19 cellular contexts compared by ENCODE assay signal in the genomic region with DNA sequence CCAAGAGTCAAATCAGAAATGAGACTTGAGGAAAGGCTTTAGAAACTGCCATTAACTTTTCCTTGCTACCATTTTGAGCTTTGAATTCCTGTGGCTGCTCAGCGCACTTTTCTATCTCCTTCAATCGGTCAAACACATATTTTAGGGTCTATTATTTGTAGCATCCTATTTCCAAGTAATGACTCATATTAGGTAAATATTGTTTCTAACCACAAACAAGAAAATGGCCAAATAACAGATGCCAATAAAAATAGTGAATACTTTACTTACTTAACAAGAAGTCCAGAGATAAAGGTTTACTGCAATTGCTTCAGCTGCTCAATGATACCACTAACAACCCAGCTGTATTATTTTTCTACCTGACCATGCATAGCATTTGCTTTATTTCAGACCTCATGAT. TPM values are rescaled to one million over a fixed set of nuclear protein-coding genes. Genes with fewer than 3 reads are reported as not detected.
DNase-seq lines count a peak whose midpoint lies in the region; FAIRE-seq and TF ChIP-seq lines count a peak whose summit lies in the region.
"Had no signal": no experiment of that assay in that cellular context is flagged by ENCODE, and none has a peak within 500 bp of the region (broad histone marks: within the 10 kb centered on the region; RNA-seq: fewer than 3 reads in every experiment).

No MANE protein-coding gene starts in this region.

- intact Hi-C loops in kidney (cut with DNase I) = no loop called here

- H3K27ac ChIP-seq in fibroblast of lung (ENCODE audit: insufficient read depth, low read length) = no peak overlapping the region
- no peak overlapping the region for H3K27ac ChIP-seq in kidney (ENCODE audit: low read depth in 2 of 2, low read length in 2 of 2)
- H3K27ac ChIP-seq: HL-60 had no signal

- no peak for FAIRE-seq in kidney (lab: Jason Lieb, UNC)
- FAIRE-seq: HTR-8/SVneo had no signal

- no peak overlapping the region for H2AFZ ChIP-seq in fibroblast of lung (ENCODE audit: low read length)

- no peaks in the 10 kb centered on the region for H4K20me1 ChIP-seq in fibroblast of lung (ENCODE audit: control insufficient read depth, extremely low read depth, insufficient read depth, low read length)

- no peak overlapping the region for H3K4me3 ChIP-seq in fibroblast of lung (replicated peaks in 1 of 4; ENCODE audit: control extremely low read depth in 1 of 4, insufficient read depth in 1 of 4, low read depth in 3 of 4, low read length in 4 of 4)
- H3K4me3 ChIP-seq in skeletal muscle cell (ENCODE audit: low read depth, low read length) = no peak overlapping the region
- H3K4me3 ChIP-seq in kidney (ENCODE audit: low read length in 2 of 2) = no peak overlapping the region
- H3K4me3 ChIP-seq: HAP-1 had no signal

- TF ChIP-seq CTCF in fibroblast of lung (conservative IDR thresholded peaks at IDR 0.05 in 1 of 2, IDR thresholded peaks at IDR 0.05 in 1 of 2; ENCODE audit: low read depth in 1 of 2, low read length in 2 of 2) (no peak), kidney (IDR thresholded peaks at IDR 0.05; ENCODE audit: borderline replicate concordance, extremely low read depth, insufficient read depth) (no peak)

- H3K79me2 ChIP-seq in fibroblast of lung (ENCODE audit: control insufficient read depth, insufficient read depth, low read length) = no peaks in the 10 kb centered on the region

- DNase-seq in LHCN-M2 (ENCODE audit: low read depth) = peak; percentile 0
- DNase-seq in astrocyte of the hippocampus (ENCODE audit: low read depth, low spot score) = peak; percentile 69
- DNase-seq in fibroblast of lung (ENCODE audit: low read depth in 2 of 2) = peak; percentile 40 to 88
- peak; percentile 42 for DNase-seq in skeletal muscle cell (ENCODE audit: low read depth)
- no peak for DNase-seq in NCI-H69 (lab: John Stamatoyannopoulos, UW)
- no peak for DNase-seq in kidney
- DNase-seq in cerebellar cortex (ENCODE audit: low spot score) = no peak
- no peak for DNase-seq in NCI-H2107 (lab: John Stamatoyannopoulos, UW)
- DNase-seq: DMS79, NCI-H1105 treated with DMSO at 0.1 percent for 48 hours, NCI-H187 treated with DMSO at 0.1 percent for 48 hours, NCI-H446 treated with DMSO at 0.1 percent for 48 hours, NCI-H82, Right ventricle myocardium superior, SK-N-SH had no signal

- H3K4me2 ChIP-seq in fibroblast of lung (ENCODE audit: extremely low read depth, insufficient read depth, low read length) = no peak overlapping the region
- H3K4me2 ChIP-seq: SK-N-SH had no signal

- no peaks in the 10 kb centered on the region for H3K36me3 ChIP-seq in fibroblast of lung (ENCODE audit: control insufficient read depth, insufficient read depth, low read length)
- H3K36me3 ChIP-seq in kidney (ENCODE audit: control insufficient read depth in 1 of 2, insufficient read depth in 2 of 2, low read length in 2 of 2) = no peaks in the 10 kb centered on the region
- H3K36me3 ChIP-seq: HAP-1 had no signal

- H3K27me3 ChIP-seq in fibroblast of lung (ENCODE audit: control insufficient read depth, insufficient read depth, low read length) = no peaks in the 10 kb centered on the region

- no peak overlapping the region for H3K9ac ChIP-seq in fibroblast of lung (ENCODE audit: insufficient read depth, low read length)
- H3K9ac ChIP-seq in kidney (ENCODE audit: low read length in 2 of 2) = no peak overlapping the region
- H3K9ac ChIP-seq: SK-N-SH had no signal

- H3K4me1 ChIP-seq in fibroblast of lung (ENCODE audit: control insufficient read depth, extremely low read depth, insufficient read depth, low read length) = no peaks in the 10 kb centered on the region
- no peaks in the 10 kb centered on the region for H3K4me1 ChIP-seq in kidney (ENCODE audit: control insufficient read depth in 1 of 2, insufficient read depth in 1 of 2, low read depth in 1 of 2, low read length in 2 of 2)
- H3K4me1 ChIP-seq: HAP-1 had no signal

- H3K9me3 ChIP-seq in fibroblast of lung (ENCODE audit: control insufficient read depth, insufficient read depth, low read depth, low read length) (no peaks in the 10 kb centered on the region), kidney (ENCODE audit: control insufficient read depth in 1 of 2, low read length in 2 of 2) (no peaks in the 10 kb centered on the region)
- H3K9me3 ChIP-seq: HAP-1, SK-N-SH had no signal

RNA-seq across cellular contexts. Expression of a gene that starts 29.7 kb away (rescaled TPM):
- total RNA-seq in LHCN-M2 (2014; rRNA removed) (not detected in 2 replicates), fibroblast of lung (under 0.01 and 0.17 TPM in 2 replicates), kidney (3.7 TPM)
- not detected for polyA plus RNA-seq in LHCN-M2 (2012)
- polyA plus RNA-seq in fibroblast of lung (not detected in 2 replicates), kidney (ENCODE audit: insufficient read depth, low read depth, low replicate concordance) (4.6 TPM)
- polyA plus RNA-seq in fibroblast of lung (2012) = not detected in 2 replicates
- not detected in 2 replicates for polyA minus RNA-seq in fibroblast of lung (ENCODE audit: low replicate concordance)
- polyA plus RNA-seq: IgD-negative memory B cell, SK-N-SH had no signal

Comparison
In these comparisons a context has a peak if more than half of its experiments do, and no peak if none do; other contexts are left out.
1. DNase-seq: peak in LHCN-M2 (single experiment), astrocyte of the hippocampus (single experiment), fibroblast of lung (2 of 2) and skeletal muscle cell (single experiment); none in NCI-H69 (single experiment), kidney (single experiment), cerebellar cortex (single experiment) and NCI-H2107 (single experiment).